ENCODE assay signal across 8 cellular contexts in the genomic region with DNA sequence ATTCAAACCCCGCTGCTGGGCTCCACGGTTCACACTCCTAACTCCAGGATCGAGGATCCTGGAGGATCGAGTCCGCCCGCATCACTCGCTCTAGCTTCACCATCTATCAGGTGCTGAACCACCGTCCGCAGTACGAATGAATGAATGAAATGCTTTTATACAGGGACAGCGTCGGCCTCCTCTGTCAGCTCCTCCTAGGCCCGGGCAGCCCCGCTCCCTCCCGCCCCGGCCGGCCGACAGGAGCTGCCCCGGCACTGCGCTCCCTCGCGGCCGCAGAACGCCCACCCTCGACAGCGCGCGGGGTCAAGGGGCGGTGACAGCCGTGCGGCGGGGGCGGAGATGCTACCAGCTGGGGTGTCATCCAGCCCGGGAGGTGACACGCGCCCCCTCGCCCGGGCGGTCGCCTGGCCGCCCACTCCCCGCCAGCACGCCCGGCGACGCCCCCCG.
DNase-seq lines count a peak whose midpoint lies in the region; ATAC-seq lines count a peak whose summit lies in the region.

No MANE protein-coding gene starts in this region.

- peak overlapping the region; percentile 94 for H3K4me3 ChIP-seq in effector memory CD4-positive, alpha-beta T cell (ENCODE audit: insufficient read depth, low read depth, low read length, poor library complexity, severe bottlenecking)

- H3K4me1 ChIP-seq in effector memory CD4-positive, alpha-beta T cell (ENCODE audit: control insufficient read depth, insufficient read depth, low read length, poor library complexity, severe bottlenecking), result peaks cover 12% of the 10 kb centered on the region

- H3K36me3 ChIP-seq in effector memory CD4-positive, alpha-beta T cell (ENCODE audit: control insufficient read depth, insufficient read depth, low read length), result peaks cover 18% of the 10 kb centered on the region

- DNase-seq in NCI-H2196 (lab: John Stamatoyannopoulos, UW; ENCODE audit: unreplicated experiment) (peak; percentile 45), NCI-H2196 treated with DMSO at 0.1 percent for 48 hours (lab: John Stamatoyannopoulos, UW; ENCODE audit: unreplicated experiment) (no peak), NCI-H1105 treated with DMSO at 0.1 percent for 48 hours (lab: John Stamatoyannopoulos, UW) (peak; percentile 55), midbrain (lab: John Stamatoyannopoulos, UW) (peak; percentile 53)
- DNase-seq in activated CD4-positive, alpha-beta T cell treated with anti-CD3 and anti-CD28 coated beads, Interleukin-2, amount 50 U/mL, for 48 hours, result peak; percentile 79 to 83
- DNase-seq in effector memory CD4-positive, alpha-beta T cell, result peak in 2 of 3 donors; percentile 60 to 64
- peak; percentile 33 to 47 for DNase-seq in stimulated activated CD8-positive, alpha-beta memory T cell treated with anti-CD3 and anti-CD28 coated beads, Interleukin-4, amount 100 ng/mL, for 1 hour (ENCODE audit: low read depth in 2 of 2, low spot score in 1 of 2)

- peak overlapping the region; percentile 82 for H3K27ac ChIP-seq in effector memory CD4-positive, alpha-beta T cell (ENCODE audit: insufficient read depth, low read length, poor library complexity, severe bottlenecking)

- no peaks in the 10 kb centered on the region for H3K27me3 ChIP-seq in effector memory CD4-positive, alpha-beta T cell (replicated peaks; ENCODE audit: control insufficient read depth, insufficient read depth, low read length, poor library complexity, severe bottlenecking)

- peak; percentile 61 for ATAC-seq in HG02642 (IDR thresholded peaks at IDR 0.05; ENCODE audit: poor library complexity, unreplicated experiment)

- H3K9me3 ChIP-seq in effector memory CD4-positive, alpha-beta T cell (ENCODE audit: control insufficient read depth, low read length), result no peaks in the 10 kb centered on the region
